ENCODE assay signal across 9 cellular contexts in genomic region chr10:77889277-77889903, GRCh38. TPM values are rescaled to one million over a fixed set of nuclear protein-coding genes. Genes with fewer than 3 reads are reported as not detected.
DNase-seq lines count a peak whose midpoint lies in the region; ATAC-seq and TF ChIP-seq lines count a peak whose summit lies in the region.
"Had no signal": no experiment of that assay in that cellular context is flagged by ENCODE, and none has a peak within 500 bp of the region (broad histone marks: within the 10 kb centered on the region; RNA-seq: fewer than 3 reads in every experiment).

No MANE protein-coding gene starts in this region.

- H3K4me1 Mint-ChIP-seq in MCF 10A (ENCODE audit: insufficient read depth, unreplicated experiment), result peaks cover 77% of the 10 kb centered on the region
- no peaks in the 10 kb centered on the region for H3K4me1 Mint-ChIP-seq in activated CD4-positive, alpha-beta T cell treated with anti-CD3 and anti-CD28 coated beads, Interleukin-2, amount 10 ng/mL, durations not matched to agents 7 days and 5 days

- peak overlapping the region; percentile 57 for H3K4me3 Mint-ChIP-seq in MCF 10A (ENCODE audit: unreplicated experiment)
- no peak overlapping the region for H3K4me3 Mint-ChIP-seq in activated CD4-positive, alpha-beta T cell treated with anti-CD3 and anti-CD28 coated beads, Interleukin-2, amount 10 ng/mL, durations not matched to agents 7 days and 5 days

- H3K4me2 ChIP-seq in IMR-90 (ENCODE audit: low read depth, low read length), result no peak overlapping the region

- H2BK5ac ChIP-seq in IMR-90 (ENCODE audit: low read depth, low read length, poor library complexity, severe bottlenecking), result no peak overlapping the region

- H3K27me3 ChIP-seq in IMR-90 (ENCODE audit: control insufficient read depth, insufficient read depth, low read length), result no peaks in the 10 kb centered on the region
- H3K27me3 ChIP-seq in stomach, result no peaks in the 10 kb centered on the region

- no peak overlapping the region for H3K18ac ChIP-seq in IMR-90 (ENCODE audit: low read depth, low read length)

- in situ Hi-C loops in IMR-90 (cut with MboI; ENCODE audit: low sequenced_read_pairs), result no loop called here

- H3K9me3 Mint-ChIP-seq in MCF 10A (ENCODE audit: unreplicated experiment), result no peaks in the 10 kb centered on the region
- H3K9me3 Mint-ChIP-seq in activated CD4-positive, alpha-beta T cell treated with anti-CD3 and anti-CD28 coated beads, Interleukin-2, amount 10 ng/mL, durations not matched to agents 7 days and 5 days, result no peaks in the 10 kb centered on the region

- H4K91ac ChIP-seq in IMR-90 (ENCODE audit: insufficient read depth, low read depth, low read length), result no peak overlapping the region

- H2AK9ac ChIP-seq in IMR-90 (replicated peaks; ENCODE audit: low read depth, low read length, poor library complexity), result peak overlapping the region; percentile 1

- TF ChIP-seq RAD21 in IMR-90 (IDR thresholded peaks at IDR 0.05; ENCODE audit: low read length), result no peak

- TF ChIP-seq POLR2A in IMR-90 (IDR thresholded peaks at IDR 0.05; ENCODE audit: low read depth, low read length), result no peak
- no peak for TF ChIP-seq POLR2A in stomach (IDR thresholded peaks at IDR 0.05)

- CTCF ChIA-PET in IMR-90 (lab: Yijun Ruan, JAX) (no interaction called here), MCF 10A (lab: Yijun Ruan, JAX) (interaction anchor here (0.6 to 2.0 kb wide), 9 partner anchors 11 to 724 kb away, joined by 3 to 8 read pairs (median 6); no protein-coding TSS in a partner anchor)
- CTCF ChIA-PET in activated CD4-positive, alpha-beta T cell treated with anti-CD3 and anti-CD28 coated beads, Interleukin-2, amount 10 ng/mL, durations not matched to agents 7 days and 5 days (lab: Charles Lee), result interaction anchor here (1.0 to 1.5 kb wide), 3 partner anchors 9 to 121 kb away, joined by 3 read pairs; no protein-coding TSS in a partner anchor

- H4K5ac ChIP-seq in IMR-90 (ENCODE audit: low read depth, low read length), result no peak overlapping the region

- no peaks in the 10 kb centered on the region for H3K27me3 Mint-ChIP-seq in MCF 10A (ENCODE audit: insufficient read depth, unreplicated experiment)
- no peaks in the 10 kb centered on the region for H3K27me3 Mint-ChIP-seq in activated CD4-positive, alpha-beta T cell treated with anti-CD3 and anti-CD28 coated beads, Interleukin-2, amount 10 ng/mL, durations not matched to agents 7 days and 5 days

- DNase-seq in IMR-90, result no peak
- DNase-seq in MCF 10A (ENCODE audit: unreplicated experiment), result peak; percentile 50
- DNase-seq in kidney tubule cell (ENCODE audit: low spot score), result peak; percentile 77
- DNase-seq in stomach, result peak; percentile 89
- DNase-seq in DMS114 treated with DMSO at 0.1 percent for 48 hours (lab: John Stamatoyannopoulos, UW; ENCODE audit: unreplicated experiment), result no peak
- no peak for DNase-seq in activated CD4-positive, alpha-beta T cell treated with anti-CD3 and anti-CD28 coated beads, Interleukin-2, amount 10 ng/mL, durations not matched to agents 7 days and 5 days
- no peak for DNase-seq in activated T-cell treated with anti-CD3 and anti-CD28 coated beads, Interleukin-2, amount 50 U/mL, for 48 hours
- no peak for DNase-seq in NCI-H2227 (lab: John Stamatoyannopoulos, UW; ENCODE audit: unreplicated experiment)
- DNase-seq: NCI-H524 treated with DMSO at 0.1 percent for 48 hours had no signal

- H3K9me3 ChIP-seq in IMR-90 (ENCODE audit: control insufficient read depth, insufficient read depth, low read length) (no peaks in the 10 kb centered on the region), stomach (no peaks in the 10 kb centered on the region)

- dilution Hi-C loops in IMR-90 (cut with HindIII; ENCODE audit: low sequenced_read_pairs, unreplicated experiment), result no loop called here

- no peak overlapping the region for H3K9ac ChIP-seq in IMR-90 (ENCODE audit: low read depth, low read length)

- peak overlapping the region; percentile 0; the same call in 1 of the 2 replicates for H3K4ac ChIP-seq in IMR-90 (ENCODE audit: low read depth, low read length)

- peaks cover 99% of the 10 kb centered on the region for H4K20me1 ChIP-seq in IMR-90 (ENCODE audit: insufficient read depth, low read length)

- H3K14ac ChIP-seq in IMR-90 (replicated peaks; ENCODE audit: low read depth, low read length), result 0 out of 2 replicates have a peak overlapping the region, but pooled peaks have one; percentile 15

- intact Hi-C loops in IMR-90 (cut with micrococcal nuclease), result loop anchor here (5.0 kb wide), 1 partner anchor 42 kb away; no protein-coding TSS in a partner anchor
- intact Hi-C loops in MCF 10A (cut with micrococcal nuclease), result no loop called here
- intact Hi-C loops in stomach (cut with DNase I; ENCODE audit: low total_unique reads), result no loop called here

- peaks cover 55% of the 10 kb centered on the region for H3K9me1 ChIP-seq in IMR-90 (ENCODE audit: insufficient read depth, low read length)

- H2BK120ac ChIP-seq in IMR-90 (ENCODE audit: low read depth, low read length), result no peak overlapping the region

- H3K36me3 ChIP-seq in IMR-90 (ENCODE audit: control insufficient read depth, insufficient read depth, low read length) (no peaks in the 10 kb centered on the region), stomach (no peaks in the 10 kb centered on the region)

- WGBS in IMR-90 (ENCODE audit: extremely low coverage in 2 of 2, insufficient read length in 1 of 2), 2 experiments, result 77% methylated on average over 6 of the region's 8 CpGs; no CpG with 5 or more reads in 1 of the 2 experiments
- WGBS in stomach, 5 donors, result 28 to 56% (median 41%) methylated on average over 8 of the region's 8 CpGs

- H4K8ac ChIP-seq in IMR-90 (ENCODE audit: low read depth in 2 of 2, low read length in 2 of 2), result no peak overlapping the region

- H3K27ac Mint-ChIP-seq in MCF 10A (ENCODE audit: low read depth, unreplicated experiment), result peak overlapping the region; percentile 77
- H3K27ac Mint-ChIP-seq in activated CD4-positive, alpha-beta T cell treated with anti-CD3 and anti-CD28 coated beads, Interleukin-2, amount 10 ng/mL, durations not matched to agents 7 days and 5 days, result no peak overlapping the region

- H3K27ac ChIP-seq in IMR-90 (ENCODE audit: insufficient read depth, low read length) (no peak overlapping the region), stomach (peak overlapping the region; percentile 37 to 83 (median 75))

- POLR2A ChIA-PET in IMR-90 (lab: Charles Lee; ENCODE audit: unreplicated experiment) (no interaction called here), MCF 10A (lab: Yijun Ruan, JAX) (interaction anchor here (1.0 to 20.5 kb wide), 8 partner anchors 10 to 85 kb away, joined by 3 to 903 read pairs (median 6); partner anchors contain the start of gene DLG5)
- POLR2A ChIA-PET in activated CD4-positive, alpha-beta T cell treated with anti-CD3 and anti-CD28 coated beads, Interleukin-2, amount 10 ng/mL, durations not matched to agents 7 days and 5 days (lab: Charles Lee), result no interaction called here

- H3K36me3 Mint-ChIP-seq in MCF 10A (ENCODE audit: insufficient read depth, unreplicated experiment), result peaks cover 79% of the 10 kb centered on the region
- H3K36me3 Mint-ChIP-seq in activated CD4-positive, alpha-beta T cell treated with anti-CD3 and anti-CD28 coated beads, Interleukin-2, amount 10 ng/mL, durations not matched to agents 7 days and 5 days (ENCODE audit: low read depth), result no peaks in the 10 kb centered on the region

- TF ChIP-seq CTCF in IMR-90 (conservative IDR thresholded peaks at IDR 0.05; ENCODE audit: low read depth, low read length) (no peak), MCF 10A (IDR thresholded peaks at IDR 0.05; ENCODE audit: unreplicated experiment) (no peak), stomach (IDR thresholded peaks at IDR 0.05) (no peak)

- no peak overlapping the region for H2AFZ ChIP-seq in IMR-90 (replicated peaks; ENCODE audit: low read length, poor library complexity)

- peaks cover 38 to 98% of the 10 kb centered on the region in 2 experiments for H3K79me1 ChIP-seq in IMR-90 (ENCODE audit: low read depth in 1 of 2, low read length in 2 of 2)

- H2BK15ac ChIP-seq in IMR-90 (ENCODE audit: low read depth, low read length), result no peak overlapping the region

- no peak overlapping the region for H2AK5ac ChIP-seq in IMR-90 (ENCODE audit: low read depth, low read length)

- BruUV-seq in IMR-90 (replicated peaks; lab: Mats Ljungman, UMichigan) (no TSS peak), MCF 10A (replicated peaks; lab: Mats Ljungman, UMichigan) (no TSS peak)

- no peak overlapping the region for H3K56ac ChIP-seq in IMR-90 (ENCODE audit: extremely low read depth, insufficient read depth, low read length)

- peaks cover 17% of the 10 kb centered on the region for H3K4me1 ChIP-seq in IMR-90 (ENCODE audit: control insufficient read depth, insufficient read depth, low read length)
- H3K4me1 ChIP-seq in stomach, result peaks cover 50 to 91% (median 69%) of the 10 kb centered on the region in 4 donors

- H3K23ac ChIP-seq in IMR-90 (ENCODE audit: low read depth, low read length), result no peak overlapping the region

- H2BK20ac ChIP-seq in IMR-90 (ENCODE audit: low read depth, low read length), result no peak overlapping the region

- no peak for ATAC-seq in IMR-90 (ENCODE audit: low read depth)

- H3K4me3 ChIP-seq in IMR-90 (ENCODE audit: insufficient read depth, low read depth, low read length) (no peak overlapping the region), stomach (no peak overlapping the region)

- no peak for TF ChIP-seq EP300 in stomach (IDR thresholded peaks at IDR 0.05)

TF ChIP-seq in IMR-90, 13 proteins besides CTCF, POLR2A, EP300 and RAD21:
- no peak for TF ChIP-seq SMC3 (IDR thresholded peaks at IDR 0.05; ENCODE audit: low read depth, low read length)

RNA-seq across cellular contexts. Expression of gene DLG5, which starts 37.2 kb away (rescaled TPM):
- total RNA-seq in IMR-90 (2012; rRNA removed) (12.7 and 14.7 TPM in 2 replicates), MCF 10A (2022) (126 and 127 TPM in 2 replicates), stomach (100 to 1,000 TPM in 1 of 5 donors, 10 to 100 TPM in 4; 32.3 to 134 (median 44.8) TPM)
- polyA plus RNA-seq in IMR-90 (2012; rRNA removed) (28.6 and 28.7 TPM in 2 replicates), stomach (10 to 100 TPM in 2 of 3 donors, 1 to 10 TPM in 1; 9.2 to 21.8 (median 11.5) TPM)
- 20.6 and 27.7 TPM in 2 replicates for polyA plus RNA-seq in IMR-90 (2012; cell fraction: cytosol; rRNA removed)
- 59.2 and 67.7 TPM in 2 replicates for polyA plus RNA-seq in IMR-90 (2012; cell fraction: nucleus; rRNA removed; ENCODE audit: low replicate concordance)
- 1 to 10 TPM; 2.8 to 2.9 TPM for total RNA-seq in activated CD4-positive, alpha-beta T cell treated with anti-CD3 and anti-CD28 coated beads, Interleukin-2, amount 10 ng/mL, durations not matched to agents 7 days and 5 days

Comparison
In these comparisons a context has a peak if more than half of its experiments do, and no peak if none do; other contexts are left out.
1. DNase-seq: peak in MCF 10A (single experiment), kidney tubule cell (single experiment) and stomach (single experiment); none in IMR-90 (single experiment), DMS114 treated with DMSO at 0.1 percent for 48 hours (single experiment), activated CD4-positive, alpha-beta T cell treated with anti-CD3 and anti-CD28 coated beads, Interleukin-2, amount 10 ng/mL, durations not matched to agents 7 days and 5 days (single experiment), activated T-cell treated with anti-CD3 and anti-CD28 coated beads, Interleukin-2, amount 50 U/mL, for 48 hours (0 of 2) and NCI-H2227 (single experiment).